8 cellular contexts compared by ENCODE assay signal in genomic region chr2:74198461-74199274, GRCh38. TPM values are rescaled to one million over a fixed set of nuclear protein-coding genes. Genes with fewer than 3 reads are reported as not detected.
DNase-seq lines count a peak whose midpoint lies in the region; ATAC-seq and TF ChIP-seq lines count a peak whose summit lies in the region.

Gene MTHFD2 (plus strand): TSS chr2:74198615. CDS start chr2:74198642, 27 bp downstream.

- in situ Hi-C loops in SK-MEL-5 (cut with HindIII; ENCODE audit: low pct_unique_long_range_greater_than_20kb, low sequenced_read_pairs), result no loop called here

- H3K36me3 ChIP-seq in GM06990 (ENCODE audit: control insufficient read depth, insufficient read depth, low read length), result no peaks in the 10 kb centered on the region
- no peaks in the 10 kb centered on the region for H3K36me3 ChIP-seq in gastroesophageal sphincter
- no peaks in the 10 kb centered on the region for H3K36me3 ChIP-seq in suprapubic skin

- H3K4me1 ChIP-seq in gastroesophageal sphincter (peaks cover 0 to 47% (median 7%) of the 10 kb centered on the region in 3 donors), suprapubic skin (peaks cover 35% of the 10 kb centered on the region)

- H3K9me3 ChIP-seq in gastroesophageal sphincter (no peaks in the 10 kb centered on the region), suprapubic skin (no peaks in the 10 kb centered on the region)

- H3K27ac ChIP-seq in gastroesophageal sphincter, result peak within 1 kb of the TSS; percentile 50 to 96 (median 91)
- H3K27ac ChIP-seq in suprapubic skin, result peak within 1 kb of the TSS; percentile 94

- TF ChIP-seq EP300 in gastroesophageal sphincter (IDR thresholded peaks at IDR 0.05), result no peak
- no peak for TF ChIP-seq EP300 in suprapubic skin (IDR thresholded peaks at IDR 0.05)

- peak; percentile 95 for ATAC-seq in gastroesophageal sphincter

- DNase-seq in GM06990 (ENCODE audit: extremely low read depth, insufficient read length) (peak; percentile 96), HFF-Myc (ENCODE audit: extremely low read depth, low read depth) (no peak), MV-4-11 (lab: John Stamatoyannopoulos, UW) (peak; percentile 97), SK-MEL-5 (ENCODE audit: low read depth, low spot score) (peak; percentile 100), nucleus accumbens (lab: John Stamatoyannopoulos, UW) (peak; percentile 21 to 86 (median 66)), suprapubic skin (ENCODE audit: low spot score in 2 of 2) (peak; percentile 93 to 94)
- DNase-seq in activated naive CD4-positive, alpha-beta T cell treated with Interleukin-2 at 50 U/mL for 16 hours, result peak; percentile 93

- TF ChIP-seq CTCF in GM06990 (IDR thresholded peaks at IDR 0.05; ENCODE audit: insufficient read depth, low read length, poor library complexity, severe bottlenecking) (peak; percentile 90), HFF-Myc (IDR thresholded peaks at IDR 0.05; ENCODE audit: low read depth, low read length, missing control alignments) (peak; percentile 71), gastroesophageal sphincter (IDR thresholded peaks at IDR 0.05) (peak; percentile 57 to 91 (median 82)), suprapubic skin (IDR thresholded peaks at IDR 0.05) (peak; percentile 62 to 88)

- H3K4me3 ChIP-seq in GM06990 (replicated peaks; ENCODE audit: low read depth, low read length) (peak within 1 kb of the TSS; percentile 99), HFF-Myc (replicated peaks; ENCODE audit: low read depth, low read length) (peak within 1 kb of the TSS; percentile 94), gastroesophageal sphincter (peak within 1 kb of the TSS; percentile 49 to 69), suprapubic skin (peak within 1 kb of the TSS; percentile 81)

- H3K27me3 ChIP-seq in GM06990 (replicated peaks; ENCODE audit: control insufficient read depth, insufficient read depth, low read length) (no peaks in the 10 kb centered on the region), gastroesophageal sphincter (peaks cover 1% of the 10 kb centered on the region), suprapubic skin (no peaks in the 10 kb centered on the region)

- WGBS in gastroesophageal sphincter (ENCODE audit: low coverage in 1 of 2), 2 donors, result no CpG with 5 or more reads among the region's 96 CpGs
- 0% methylated on average over 2 of the region's 96 CpGs for WGBS in suprapubic skin

- peak; percentile 54 to 63 for TF ChIP-seq POLR2A in gastroesophageal sphincter (IDR thresholded peaks at IDR 0.05)
- TF ChIP-seq POLR2A in suprapubic skin (IDR thresholded peaks at IDR 0.05), result peak in 1 of 2 donors; percentile 63

RNA-seq across cellular contexts. Expression of gene MTHFD2, which starts in this region (rescaled TPM):
- 319 and 361 TPM in 2 replicates for total RNA-seq in SK-MEL-5 (2014; rRNA removed; shearing (Covaris generic))
- polyA plus RNA-seq in SK-MEL-5 (2015; cell fraction: cytosol; rRNA removed), result 242 and 338 TPM in 2 replicates
- 145 and 167 TPM in 2 replicates for polyA plus RNA-seq in SK-MEL-5 (2015; cell fraction: nucleus; rRNA removed)
- total RNA-seq in gastroesophageal sphincter (100 to 1,000 TPM in 1 of 4 donors, 10 to 100 TPM in 3; 20.9 to 110 (median 34.5) TPM), suprapubic skin (10 to 100 TPM; 15.5 to 28.1 (median 17.5) TPM)
